ENCODE assay signal across 35 cellular contexts in the genomic region with DNA sequence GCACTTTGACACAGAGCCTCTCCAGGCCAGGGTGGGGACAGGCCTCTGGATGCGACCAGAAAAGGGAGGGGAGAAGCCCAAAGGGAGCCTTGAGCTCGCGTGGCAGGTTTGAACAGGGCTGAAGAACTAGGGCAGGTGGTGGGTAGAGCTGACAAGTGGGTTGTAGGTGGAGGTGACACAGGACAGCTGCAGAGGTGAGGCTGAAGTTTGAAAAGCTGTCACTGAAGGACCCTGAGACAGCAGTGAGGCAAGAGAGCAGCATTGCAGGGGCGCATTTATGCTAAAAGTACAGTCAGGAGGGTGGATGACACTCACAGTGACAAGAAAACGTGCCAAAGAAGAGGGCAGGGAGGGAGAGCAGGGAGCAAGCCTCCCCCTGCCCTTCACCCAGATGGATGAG. TPM values are rescaled to one million over a fixed set of nuclear protein-coding genes. Genes with fewer than 3 reads are reported as not detected.
"Had no signal": no experiment of that assay in that cellular context is flagged by ENCODE, and none has a peak within 500 bp of the region (broad histone marks: within the 10 kb centered on the region; RNA-seq: fewer than 3 reads in every experiment).

No MANE protein-coding gene starts in this region.

- H3K4me1 Mint-ChIP-seq: central memory CD8-positive, alpha-beta T cell had no signal

- ATAC-seq: activated CD4-positive, CD25-positive, alpha-beta regulatory T cell treated with anti-CD3 and anti-CD28 coated beads, Interleukin-2, amount 50 U/mL, for 24 hours; activated CD8-positive, alpha-beta T cell treated with anti-CD3 and anti-CD28 coated beads for 36 hours; activated naive CD4-positive, alpha-beta T cell treated with anti-CD3 and anti-CD28 coated beads, Interleukin-2, amount 50 U/mL, for 72 hours; activated T-cell treated with anti-CD3 and anti-CD28 coated beads, Interleukin-2, amount 50 U/mL, for 72 hours; effector memory CD8-positive, alpha-beta T cell; foreskin keratinocyte; gastrocnemius medialis; T-helper 17 cell had no signal

- H3K9me3 Mint-ChIP-seq: activated B cell treated with CpG ODN at 0.5 μM for 24 hours; activated CD8-positive, alpha-beta T cell treated with anti-CD3 and anti-CD28 coated beads for 36 hours; activated naive CD4-positive, alpha-beta T cell treated with anti-CD3 and anti-CD28 coated beads, Interleukin-2, amount 10 ng/mL, durations not matched to agents 7 days and 5 days; activated naive CD4-positive, alpha-beta T cell treated with anti-CD3 and anti-CD28 coated beads, Interleukin-2, amount 50 U/mL, for 72 hours; activated naive CD8-positive, alpha-beta T cell treated with anti-CD3 and anti-CD28 coated beads, Interleukin-2, amount 10 ng/mL, durations not matched to agents 7 days and 5 days; activated T-cell treated with anti-CD3 and anti-CD28 coated beads, Interleukin-2, amount 50 U/mL, for 24 hours; activated T-cell treated with anti-CD3 and anti-CD28 coated beads, Interleukin-2, amount 50 U/mL, for 72 hours; central memory CD8-positive, alpha-beta T cell; effector memory CD8-positive, alpha-beta T cell; T-helper 2 cell treated with Interferon-gamma antibody and Interleukin-4, amounts not matched to agents 5 μg/mL and 100 μg/mL, for 36 hours had no signal

- DNase-seq: activated B cell treated with CpG ODN at 0.5 μM for 24 hours; activated CD4-positive, alpha-beta T cell treated with anti-CD3 and anti-CD28 coated beads for 48 hours; activated CD4-positive, alpha-beta T cell treated with anti-CD3 and anti-CD28 coated beads, Interleukin-2, amount 50 U/mL, for 1 hour; activated CD4-positive, alpha-beta T cell treated with anti-CD3 and anti-CD28 coated beads, Interleukin-2, amount 50 U/mL, for 48 hours; activated CD8-positive, alpha-beta memory T cell treated with anti-CD3 and anti-CD28 coated beads for 24 hours; activated CD8-positive, alpha-beta T cell treated with anti-CD3 and anti-CD28 coated beads for 36 hours; activated gamma-delta T cell; activated naive CD4-positive, alpha-beta T cell; activated naive CD4-positive, alpha-beta T cell treated with anti-CD3 and anti-CD28 coated beads, Interleukin-2, amount 10 ng/mL, durations not matched to agents 7 days and 5 days; activated naive CD8-positive, alpha-beta T cell treated with anti-CD3 and anti-CD28 coated beads, Interleukin-2, amount 10 ng/mL, durations not matched to agents 7 days and 5 days; activated T-cell treated with anti-CD3 and anti-CD28 coated beads for 4 hours; activated T-cell treated with anti-CD3 and anti-CD28 coated beads, Interleukin-2, amount 50 U/mL, for 24 hours; activated T-cell treated with anti-CD3 and anti-CD28 coated beads, Interleukin-2, amount 50 U/mL, for 72 hours; cortex of kidney; dermis blood vessel endothelial cell; effector CD4-positive, alpha-beta T cell; effector memory CD8-positive, alpha-beta T cell; erythroblast; gastrocnemius medialis; glutamatergic neuron; T-helper 1 cell; T-helper 17 cell; T1000; WERI-Rb-1 had no signal

- H3K27ac Mint-ChIP-seq: activated B cell treated with CpG ODN at 0.5 μM for 24 hours; activated CD8-positive, alpha-beta T cell treated with anti-CD3 and anti-CD28 coated beads for 36 hours; activated naive CD4-positive, alpha-beta T cell treated with anti-CD3 and anti-CD28 coated beads, Interleukin-2, amount 10 ng/mL, durations not matched to agents 7 days and 5 days; activated naive CD8-positive, alpha-beta T cell treated with anti-CD3 and anti-CD28 coated beads, Interleukin-2, amount 10 ng/mL, durations not matched to agents 7 days and 5 days; activated T-cell treated with anti-CD3 and anti-CD28 coated beads, Interleukin-2, amount 50 U/mL, for 24 hours; activated T-cell treated with anti-CD3 and anti-CD28 coated beads, Interleukin-2, amount 50 U/mL, for 72 hours; brain; effector memory CD8-positive, alpha-beta T cell; T-helper 17 cell; T-helper 2 cell treated with Interferon-gamma antibody and Interleukin-4, amounts not matched to agents 5 μg/mL and 100 μg/mL, for 36 hours had no signal

- H3K36me3 Mint-ChIP-seq: activated naive CD4-positive, alpha-beta T cell treated with anti-CD3 and anti-CD28 coated beads, Interleukin-2, amount 10 ng/mL, durations not matched to agents 7 days and 5 days; activated naive CD4-positive, alpha-beta T cell treated with anti-CD3 and anti-CD28 coated beads, Interleukin-2, amount 50 U/mL, for 72 hours; brain had no signal

- H3K4me3 Mint-ChIP-seq: activated B cell treated with CpG ODN at 0.5 μM for 24 hours; activated CD8-positive, alpha-beta T cell treated with anti-CD3 and anti-CD28 coated beads for 36 hours; activated naive CD4-positive, alpha-beta T cell treated with anti-CD3 and anti-CD28 coated beads, Interleukin-2, amount 10 ng/mL, durations not matched to agents 7 days and 5 days; activated naive CD8-positive, alpha-beta T cell treated with anti-CD3 and anti-CD28 coated beads, Interleukin-2, amount 10 ng/mL, durations not matched to agents 7 days and 5 days; activated T-cell treated with anti-CD3 and anti-CD28 coated beads, Interleukin-2, amount 50 U/mL, for 24 hours; activated T-cell treated with anti-CD3 and anti-CD28 coated beads, Interleukin-2, amount 50 U/mL, for 72 hours; brain; central memory CD8-positive, alpha-beta T cell; effector memory CD8-positive, alpha-beta T cell; T-helper 17 cell; T-helper 2 cell treated with Interferon-gamma antibody and Interleukin-4, amounts not matched to agents 5 μg/mL and 100 μg/mL, for 36 hours had no signal

RNA-seq across cellular contexts. Expression of a gene that starts 21.8 kb away (rescaled TPM):
- total RNA-seq: activated B cell treated with CpG ODN at 0.5 μM for 24 hours; activated CD8-positive, alpha-beta T cell treated with anti-CD3 and anti-CD28 coated beads for 36 hours; activated naive CD4-positive, alpha-beta T cell treated with anti-CD3 and anti-CD28 coated beads, Interleukin-2, amount 50 U/mL, for 72 hours; activated naive CD8-positive, alpha-beta T cell treated with anti-CD3 and anti-CD28 coated beads, Interleukin-2, amount 10 ng/mL, durations not matched to agents 7 days and 5 days; activated T-cell treated with anti-CD3 and anti-CD28 coated beads, Interleukin-2, amount 50 U/mL, for 72 hours; ascending aorta; dermis blood vessel endothelial cell; foreskin keratinocyte; gastrocnemius medialis; T-helper 17 cell had no signal

RNA-seq across cellular contexts. Expression of a gene that starts 24.1 kb away (rescaled TPM):
- total RNA-seq: activated T-cell treated with anti-CD3 and anti-CD28 coated beads, Interleukin-2, amount 50 U/mL, for 72 hours; ascending aorta; cardiac muscle cell; cerebellum; dermis blood vessel endothelial cell; foreskin keratinocyte; T-helper 17 cell had no signal

RNA-seq across cellular contexts. Expression of a gene that starts 59.4 kb away (rescaled TPM):
- total RNA-seq: activated B cell treated with CpG ODN at 0.5 μM for 24 hours; activated CD8-positive, alpha-beta T cell treated with anti-CD3 and anti-CD28 coated beads for 36 hours; activated naive CD4-positive, alpha-beta T cell treated with anti-CD3 and anti-CD28 coated beads, Interleukin-2, amount 50 U/mL, for 72 hours; activated naive CD8-positive, alpha-beta T cell treated with anti-CD3 and anti-CD28 coated beads, Interleukin-2, amount 10 ng/mL, durations not matched to agents 7 days and 5 days; activated T-cell treated with anti-CD3 and anti-CD28 coated beads, Interleukin-2, amount 50 U/mL, for 72 hours; ascending aorta; breast epithelium; cardiac muscle cell; cerebellum; dermis blood vessel endothelial cell; esophagus muscularis mucosa; foreskin keratinocyte; T-helper 17 cell had no signal
